18 cellular contexts compared by ENCODE assay signal in the genomic region with DNA sequence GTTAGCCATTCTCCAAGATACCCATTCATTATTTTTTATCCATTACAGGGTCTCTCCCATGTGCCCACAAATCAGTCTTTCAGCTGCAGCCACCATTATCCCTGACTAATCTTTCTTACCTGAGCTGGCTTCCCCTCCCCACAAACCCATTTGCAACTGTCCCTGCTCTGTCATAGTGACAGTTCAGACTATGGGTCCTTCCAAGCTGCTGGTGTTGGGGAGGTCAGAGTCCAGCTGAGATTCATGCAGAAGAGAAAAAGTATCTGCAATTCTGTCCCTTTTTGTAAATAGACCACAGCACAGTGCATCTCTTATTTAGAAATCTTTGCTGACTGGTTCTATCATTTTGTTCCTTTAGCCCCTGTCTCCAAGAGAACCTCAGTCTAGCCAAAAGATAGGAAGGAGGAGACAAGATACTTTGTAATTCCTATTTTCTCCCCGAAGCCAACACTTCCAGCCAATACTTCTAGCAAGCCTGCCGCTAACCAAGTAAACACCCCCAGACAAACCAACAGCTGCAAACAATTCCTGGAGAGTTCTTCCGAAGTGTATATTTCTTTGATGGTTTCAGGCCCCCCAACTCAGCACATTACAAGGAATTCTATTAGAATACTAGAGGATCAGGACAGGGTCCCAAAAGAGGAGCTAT.
DNase-seq lines count a peak whose midpoint lies in the region; ATAC-seq and TF ChIP-seq lines count a peak whose summit lies in the region.
"Had no signal": no experiment of that assay in that cellular context is flagged by ENCODE, and none has a peak within 500 bp of the region (broad histone marks: within the 10 kb centered on the region; RNA-seq: fewer than 3 reads in every experiment).

No MANE protein-coding gene starts in this region.

- H2BK120ac ChIP-seq in mesenchymal stem cell (ENCODE audit: low read depth, low read length) = no peak overlapping the region

- no peak overlapping the region for H3K23ac ChIP-seq in mesenchymal stem cell (ENCODE audit: low read length in 2 of 2)

- H3K9me3 ChIP-seq in WERI-Rb-1 (ENCODE audit: severe bottlenecking) = peaks cover 2% of the 10 kb centered on the region
- no peaks in the 10 kb centered on the region for H3K9me3 ChIP-seq in esophagus squamous epithelium
- no peaks in the 10 kb centered on the region for H3K9me3 ChIP-seq in mesenchymal stem cell (ENCODE audit: control insufficient read depth, low read length)
- no peaks in the 10 kb centered on the region for H3K9me3 ChIP-seq in stomach smooth muscle (ENCODE audit: control insufficient read depth in 2 of 2, low read length in 2 of 2)
- H3K9me3 ChIP-seq: BLaER1 treated with 17β-estradiol and CSF1 and Interleukin-3, amounts not matched to agents 10 nM and 100 nM had no signal

- no peak overlapping the region for H4K8ac ChIP-seq in mesenchymal stem cell (ENCODE audit: low read length)

- H2BK15ac ChIP-seq in mesenchymal stem cell (ENCODE audit: low read depth, poor library complexity, severe bottlenecking) = no peak overlapping the region

- H3K36me3 Mint-ChIP-seq in activated CD8-positive, alpha-beta T cell treated with anti-CD3 and anti-CD28 coated beads for 36 hours (ENCODE audit: low read depth) = no peaks in the 10 kb centered on the region
- H3K36me3 Mint-ChIP-seq in Calu3 (ENCODE audit: insufficient read depth, unreplicated experiment) = no peaks in the 10 kb centered on the region
- H3K36me3 Mint-ChIP-seq: activated naive CD4-positive, alpha-beta T cell treated with anti-CD3 and anti-CD28 coated beads, Interleukin-2, amount 10 ng/mL, durations not matched to agents 7 days and 5 days had no signal

- TF ChIP-seq CTCF in WERI-Rb-1 (IDR thresholded peaks at IDR 0.05; ENCODE audit: low read depth, low read length) = no peak
- TF ChIP-seq CTCF in esophagus squamous epithelium (IDR thresholded peaks at IDR 0.05) = no peak
- TF ChIP-seq CTCF in activated CD8-positive, alpha-beta T cell treated with anti-CD3 and anti-CD28 coated beads for 36 hours (IDR thresholded peaks at IDR 0.05) = no peak
- no peak for TF ChIP-seq CTCF in Calu3 (IDR thresholded peaks at IDR 0.05; ENCODE audit: unreplicated experiment)

- H4K91ac ChIP-seq in mesenchymal stem cell (ENCODE audit: low read length) = no peak overlapping the region

- no peak overlapping the region for H3K4me3 Mint-ChIP-seq in activated CD8-positive, alpha-beta T cell treated with anti-CD3 and anti-CD28 coated beads for 36 hours
- H3K4me3 Mint-ChIP-seq in Calu3 (ENCODE audit: low read depth, unreplicated experiment) = no peak overlapping the region
- H3K4me3 Mint-ChIP-seq: activated naive CD4-positive, alpha-beta T cell treated with anti-CD3 and anti-CD28 coated beads, Interleukin-2, amount 10 ng/mL, durations not matched to agents 7 days and 5 days had no signal

- H3K14ac ChIP-seq in mesenchymal stem cell (ENCODE audit: low read length in 2 of 2) = no peak overlapping the region

- intact Hi-C loops in esophagus squamous epithelium (cut with DNase I) = no loop called here
- intact Hi-C loops in activated CD8-positive, alpha-beta T cell treated with anti-CD3 and anti-CD28 coated beads for 36 hours (cut with micrococcal nuclease) = no loop called here
- intact Hi-C loops in Calu3 (cut with micrococcal nuclease; ENCODE audit: unreplicated experiment) = no loop called here

- ATAC-seq in activated CD8-positive, alpha-beta T cell treated with anti-CD3 and anti-CD28 coated beads for 36 hours = no peak
- ATAC-seq in GM21825 (IDR thresholded peaks at IDR 0.05; ENCODE audit: unreplicated experiment) = no peak
- ATAC-seq: activated CD4-positive, CD25-positive, alpha-beta regulatory T cell treated with anti-CD3 and anti-CD28 coated beads, Interleukin-2, amount 50 U/mL, for 24 hours; left colon had no signal

- no peaks in the 10 kb centered on the region for H3K79me1 ChIP-seq in mesenchymal stem cell (replicated peaks; ENCODE audit: low read length, poor library complexity, severe bottlenecking)

- no peak overlapping the region for H3K27ac Mint-ChIP-seq in activated CD8-positive, alpha-beta T cell treated with anti-CD3 and anti-CD28 coated beads for 36 hours
- H3K27ac Mint-ChIP-seq in Calu3 (ENCODE audit: unreplicated experiment) = no peak overlapping the region
- H3K27ac Mint-ChIP-seq: activated naive CD4-positive, alpha-beta T cell treated with anti-CD3 and anti-CD28 coated beads, Interleukin-2, amount 10 ng/mL, durations not matched to agents 7 days and 5 days had no signal

- CTCF ChIA-PET in activated CD8-positive, alpha-beta T cell treated with anti-CD3 and anti-CD28 coated beads for 36 hours (lab: Charles Lee) = no interaction called here
- CTCF ChIA-PET in Calu3 (lab: Charles Lee) = interaction anchor here (0.9 to 1.0 kb wide), 2 partner anchors 12 to 38 kb away, joined by 3 read pairs; no protein-coding TSS in a partner anchor

- H2BK12ac ChIP-seq in mesenchymal stem cell (ENCODE audit: low read length in 2 of 2) = no peak overlapping the region

- DNase-seq in WERI-Rb-1 = no peak
- DNase-seq in esophagus squamous epithelium (lab: John Stamatoyannopoulos, UW) = no peak
- DNase-seq in mesenchymal stem cell = no peak
- DNase-seq in activated CD8-positive, alpha-beta T cell treated with anti-CD3 and anti-CD28 coated beads for 36 hours = no peak
- DNase-seq in Calu3 = no peak
- DNase-seq in NCI-H1694 (lab: John Stamatoyannopoulos, UW) = no peak
- DNase-seq: activated CD8-positive, alpha-beta memory T cell treated with anti-CD3 and anti-CD28 coated beads, Interleukin-2, amount 50 U/mL, for 48 hours; activated naive CD4-positive, alpha-beta T cell treated with anti-CD3 and anti-CD28 coated beads, Interleukin-2, amount 10 ng/mL, durations not matched to agents 7 days and 5 days; DMS79 treated with DMSO at 0.1 percent for 48 hours; MM.1S; NCI-H748 treated with DMSO at 0.1 percent for 48 hours; stimulated activated naive CD4-positive, alpha-beta T cell had no signal

- no TSS peak for BruUV-seq in Calu3 (replicated peaks; lab: Mats Ljungman, UMichigan)

- POLR2A ChIA-PET in activated CD8-positive, alpha-beta T cell treated with anti-CD3 and anti-CD28 coated beads for 36 hours (lab: Charles Lee) = interaction anchor here (1.4 kb wide), 1 partner anchor 10 kb away, joined by 3 read pairs; no protein-coding TSS in a partner anchor

- peak overlapping the region; percentile 69 for H2AK5ac ChIP-seq in mesenchymal stem cell (ENCODE audit: low read length, severe bottlenecking)

- H3K9ac ChIP-seq in mesenchymal stem cell (ENCODE audit: low read length) (peak overlapping the region; percentile 33), stomach smooth muscle (ENCODE audit: low read length in 2 of 2) (no peak overlapping the region)

- no peaks in the 10 kb centered on the region for H3K36me3 ChIP-seq in WERI-Rb-1
- no peaks in the 10 kb centered on the region for H3K36me3 ChIP-seq in esophagus squamous epithelium
- no peaks in the 10 kb centered on the region for H3K36me3 ChIP-seq in mesenchymal stem cell (ENCODE audit: control insufficient read depth in 1 of 2, insufficient read depth in 2 of 2, low read depth in 1 of 2, low read length in 2 of 2)
- peaks cover 2 to 3% of the 10 kb centered on the region in 2 donors for H3K36me3 ChIP-seq in stomach smooth muscle (ENCODE audit: control insufficient read depth in 2 of 2, insufficient read depth in 2 of 2, low read length in 2 of 2)
- H3K36me3 ChIP-seq: BLaER1 treated with 17β-estradiol and CSF1 and Interleukin-3, amounts not matched to agents 10 nM and 100 nM; cardiac muscle cell had no signal

- 36 to 42% methylated on average over 3 of the region's 3 CpGs for WGBS in esophagus squamous epithelium, 2 donors
- 31% methylated on average over 2 of the region's 3 CpGs for WGBS in mesenchymal stem cell

- H3K27ac ChIP-seq in WERI-Rb-1 (peak overlapping the region; percentile 49), esophagus squamous epithelium (peak overlapping the region in 3 of 4 donors; percentile 3 to 71 (median 70)), mesenchymal stem cell (ENCODE audit: low read length, poor library complexity, severe bottlenecking) (peak overlapping the region; percentile 93), stomach smooth muscle (ENCODE audit: low read length) (peak overlapping the region; percentile 8)
- H3K27ac ChIP-seq: cardiac muscle cell had no signal

- no peak overlapping the region for H2AFZ ChIP-seq in mesenchymal stem cell (ENCODE audit: low read depth, low read length)

- H3K4me3 ChIP-seq in WERI-Rb-1 (ENCODE audit: low read depth, low read length) = no peak overlapping the region
- H3K4me3 ChIP-seq in esophagus squamous epithelium = peak overlapping the region in 1 of 4 donors; percentile 14
- peak overlapping the region in 1 of 2 experiments; percentile 34 for H3K4me3 ChIP-seq in mesenchymal stem cell (ENCODE audit: insufficient read depth in 1 of 2, low read depth in 1 of 2, low read length in 2 of 2)
- H3K4me3 ChIP-seq in stomach smooth muscle (ENCODE audit: low read length in 2 of 2) = peak overlapping the region in 1 of 2 donors; percentile 17
- H3K4me3 ChIP-seq: BLaER1 treated with 17β-estradiol and CSF1 and Interleukin-3, amounts not matched to agents 10 nM and 100 nM; cardiac muscle cell had no signal

- H3K4me1 Mint-ChIP-seq in activated CD8-positive, alpha-beta T cell treated with anti-CD3 and anti-CD28 coated beads for 36 hours (ENCODE audit: low read depth) = peaks cover 3% of the 10 kb centered on the region
- H3K4me1 Mint-ChIP-seq in Calu3 (ENCODE audit: low read depth, unreplicated experiment) = no peaks in the 10 kb centered on the region
- H3K4me1 Mint-ChIP-seq: activated naive CD4-positive, alpha-beta T cell treated with anti-CD3 and anti-CD28 coated beads, Interleukin-2, amount 10 ng/mL, durations not matched to agents 7 days and 5 days had no signal

- peaks cover 2% of the 10 kb centered on the region for H3K9me3 Mint-ChIP-seq in activated CD8-positive, alpha-beta T cell treated with anti-CD3 and anti-CD28 coated beads for 36 hours
- no peaks in the 10 kb centered on the region for H3K9me3 Mint-ChIP-seq in Calu3 (ENCODE audit: low read depth, unreplicated experiment)
- H3K9me3 Mint-ChIP-seq: activated naive CD4-positive, alpha-beta T cell treated with anti-CD3 and anti-CD28 coated beads, Interleukin-2, amount 10 ng/mL, durations not matched to agents 7 days and 5 days had no signal

- H3K27me3 ChIP-seq in WERI-Rb-1 (ENCODE audit: insufficient read depth, low read depth, severe bottlenecking) (no peaks in the 10 kb centered on the region), esophagus squamous epithelium (no peaks in the 10 kb centered on the region), mesenchymal stem cell (ENCODE audit: control insufficient read depth in 1 of 2, insufficient read depth in 1 of 2, low read length in 2 of 2) (no peaks in the 10 kb centered on the region), stomach smooth muscle (ENCODE audit: control insufficient read depth in 1 of 2, insufficient read depth in 2 of 2, low read length in 2 of 2) (no peaks in the 10 kb centered on the region)
- H3K27me3 ChIP-seq: BLaER1 treated with 17β-estradiol and CSF1 and Interleukin-3, amounts not matched to agents 10 nM and 100 nM; cardiac muscle cell had no signal

- no peak for TF ChIP-seq POLR2A in esophagus squamous epithelium (IDR thresholded peaks at IDR 0.05)

- H2BK5ac ChIP-seq in mesenchymal stem cell (ENCODE audit: low read depth, low read length, poor library complexity, severe bottlenecking) = peak overlapping the region; percentile 48

- peak overlapping the region in 1 of 2 experiments; percentile 29 for H3K4ac ChIP-seq in mesenchymal stem cell (ENCODE audit: low read depth in 1 of 2, low read length in 2 of 2)

- H3K18ac ChIP-seq in mesenchymal stem cell (ENCODE audit: low read depth in 1 of 2, low read length in 2 of 2) = peak overlapping the region; percentile 55 to 72

- peaks cover 10% of the 10 kb centered on the region for H3K27me3 Mint-ChIP-seq in activated CD8-positive, alpha-beta T cell treated with anti-CD3 and anti-CD28 coated beads for 36 hours
- H3K27me3 Mint-ChIP-seq in Calu3 (ENCODE audit: unreplicated experiment) = no peaks in the 10 kb centered on the region
- H3K27me3 Mint-ChIP-seq: activated naive CD4-positive, alpha-beta T cell treated with anti-CD3 and anti-CD28 coated beads, Interleukin-2, amount 10 ng/mL, durations not matched to agents 7 days and 5 days had no signal

- peaks cover 0 to 34% (median 25%) of the 10 kb centered on the region in 3 donors for H3K4me1 ChIP-seq in esophagus squamous epithelium
- H3K4me1 ChIP-seq in mesenchymal stem cell (ENCODE audit: control insufficient read depth, insufficient read depth, low read depth, low read length) = peaks cover 8% of the 10 kb centered on the region
- peaks cover 22% of the 10 kb centered on the region for H3K4me1 ChIP-seq in stomach smooth muscle (ENCODE audit: control insufficient read depth, insufficient read depth, low read length)

- peak overlapping the region; percentile 17 for H3K4me2 ChIP-seq in mesenchymal stem cell (ENCODE audit: low read length, poor library complexity, severe bottlenecking)

Comparison
In these comparisons a context has a peak if more than half of its experiments do, and no peak if none do; other contexts are left out.
1. H3K27ac ChIP-seq: peak in every context shown above with its lines; median percentile 93 in mesenchymal stem cell; 70 in esophagus squamous epithelium; 49 in WERI-Rb-1; 8 in stomach smooth muscle.